Comparison of ENCODE assay signal across 9 cellular contexts in the genomic region with DNA sequence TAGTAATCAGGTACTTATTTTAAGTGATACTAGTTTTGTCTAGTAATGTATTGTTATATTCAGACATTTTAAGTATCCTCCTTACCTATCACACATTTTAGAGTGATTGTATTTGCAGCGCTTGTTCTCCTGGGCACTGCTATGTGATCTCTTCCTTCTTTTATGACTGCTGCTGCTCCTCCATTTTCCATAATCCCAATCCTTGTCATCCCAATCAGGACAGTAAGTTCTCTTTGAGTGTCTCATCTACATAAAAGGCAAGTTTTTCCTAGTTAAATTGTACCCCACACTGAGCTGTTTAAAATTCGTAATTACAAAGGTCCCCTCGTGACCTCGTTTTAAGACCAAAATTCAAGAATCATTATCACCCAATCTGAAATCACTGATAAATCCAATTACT. TPM values are rescaled to one million over a fixed set of nuclear protein-coding genes. Genes with fewer than 3 reads are reported as not detected.
A peak's percentile ranks its signal among the peaks of the same experiment; 100 is the strongest.
DNase-seq lines count a peak whose midpoint lies in the region; ATAC-seq and TF ChIP-seq lines count a peak whose summit lies in the region.
"Had no signal": no experiment of that assay in that cellular context is flagged by ENCODE, and none has a peak within 500 bp of the region (broad histone marks: within the 10 kb centered on the region; RNA-seq: fewer than 3 reads in every experiment).

No MANE protein-coding gene starts in this region.

- H2BK15ac ChIP-seq in mesendoderm (replicated peaks; ENCODE audit: low read depth) = no peak overlapping the region

- DNase-seq in cardiac muscle cell (ENCODE audit: low read depth in 1 of 2, low spot score in 1 of 2) = no peak
- no peak for DNase-seq in Right ventricle myocardium inferior (ENCODE audit: missing footprints)
- DNase-seq in mesendoderm = no peak
- no peak for DNase-seq in upper lobe of left lung
- no peak for DNase-seq in GM03348 (ENCODE audit: low spot score)
- DNase-seq in stimulated activated CD4-positive, alpha-beta T cell treated with anti-CD3 and anti-CD28 coated beads, Interleukin-12 subunit alpha, Interleukin-12 subunit beta, amount 100 ng/mL, for 4 hours = no peak
- DNase-seq in NCI-H1092 (lab: John Stamatoyannopoulos, UW) = no peak
- DNase-seq: KG1 had no signal

- H3K27ac Mint-ChIP-seq in brain = peak overlapping the region; percentile 99 to 100 (median 100)

- no CpG with 5 or more reads among the region's 4 CpGs for WGBS in mesendoderm (ENCODE audit: extremely low coverage, insufficient coverage, low lambda C conversion rate)
- WGBS in upper lobe of left lung, 2 donors = 3 to 8% methylated on average over 4 of the region's 4 CpGs

- H3K27me3 Mint-ChIP-seq in brain = peaks cover 17% of the 10 kb centered on the region

- no peak overlapping the region for H3K4ac ChIP-seq in mesendoderm (ENCODE audit: low read depth, low read length)

- ATAC-seq in Right ventricle myocardium inferior (no peak), upper lobe of left lung (ENCODE audit: low FRiP score in 2 of 2) (no peak)

- no peak overlapping the region for H3K56ac ChIP-seq in mesendoderm (ENCODE audit: low read length)

- no peak overlapping the region for H4K8ac ChIP-seq in mesendoderm (ENCODE audit: low read depth, low read length)

- H3K79me1 ChIP-seq in mesendoderm (ENCODE audit: low read length) = peaks cover 3% of the 10 kb centered on the region

- no peak overlapping the region for H3K23ac ChIP-seq in mesendoderm (ENCODE audit: low read length)

- no peak overlapping the region for H2BK120ac ChIP-seq in mesendoderm (ENCODE audit: low read depth, low read length)

- no peak overlapping the region for H2BK5ac ChIP-seq in mesendoderm (ENCODE audit: low read length)

- H3K27ac ChIP-seq in cardiac muscle cell (no peak overlapping the region), mesendoderm (ENCODE audit: low read depth, low read length) (no peak overlapping the region), upper lobe of left lung (peak overlapping the region; percentile 99 to 100 (median 100))

- peak overlapping the region; percentile 91 to 98 (median 94) for H3K4me3 Mint-ChIP-seq in brain

- TF ChIP-seq EP300 in upper lobe of left lung (IDR thresholded peaks at IDR 0.05) = no peak

- peak overlapping the region; percentile 32 for H3K4me2 ChIP-seq in mesendoderm (ENCODE audit: low read length)

- no peak for TF ChIP-seq POLR2A in upper lobe of left lung (IDR thresholded peaks at IDR 0.05)

- TF ChIP-seq CTCF in cardiac muscle cell (IDR thresholded peaks at IDR 0.05; ENCODE audit: low read depth, low read length) = no peak
- no peak for TF ChIP-seq CTCF in brain (conservative IDR thresholded peaks at IDR 0.05)
- TF ChIP-seq CTCF in upper lobe of left lung (IDR thresholded peaks at IDR 0.05) = no peak

- peaks cover 70% of the 10 kb centered on the region for H3K36me3 Mint-ChIP-seq in brain

- no peaks in the 10 kb centered on the region for H3K27me3 ChIP-seq in cardiac muscle cell
- H3K27me3 ChIP-seq in mesendoderm (ENCODE audit: insufficient read depth, low read length, poor library complexity) = no peaks in the 10 kb centered on the region
- no peaks in the 10 kb centered on the region for H3K27me3 ChIP-seq in upper lobe of left lung

- H3K79me2 ChIP-seq in mesendoderm (ENCODE audit: control insufficient read depth, insufficient read depth, low read length) = peaks cover 33% of the 10 kb centered on the region

- peaks cover 45% of the 10 kb centered on the region for H3K36me3 ChIP-seq in cardiac muscle cell
- no peaks in the 10 kb centered on the region for H3K36me3 ChIP-seq in mesendoderm (ENCODE audit: control insufficient read depth, insufficient read depth, low read length)
- peaks cover 27 to 50% (median 33%) of the 10 kb centered on the region in 4 donors for H3K36me3 ChIP-seq in upper lobe of left lung

- H3K4me1 ChIP-seq in cardiac muscle cell (ENCODE audit: low read depth) (peaks cover 31% of the 10 kb centered on the region), mesendoderm (ENCODE audit: control insufficient read depth, low read depth, low read length) (peaks cover 2% of the 10 kb centered on the region), upper lobe of left lung (peaks cover 46 to 59% (median 52%) of the 10 kb centered on the region in 4 donors)

- peaks cover 63% of the 10 kb centered on the region for H3K4me1 Mint-ChIP-seq in brain

- H3K9me3 ChIP-seq in cardiac muscle cell (ENCODE audit: low read depth) (no peaks in the 10 kb centered on the region), upper lobe of left lung (no peaks in the 10 kb centered on the region)

- peak overlapping the region; percentile 46 for H3K9ac ChIP-seq in mesendoderm (ENCODE audit: low read length)

- intact Hi-C loops in Right ventricle myocardium inferior (cut with DNase I) = loop anchor here (5.0 kb wide), 2 partner anchors 49 to 149 kb away; partner anchors contain the start of gene BZW1

- no peak overlapping the region for H2AK5ac ChIP-seq in mesendoderm (ENCODE audit: low read length)

- no peak overlapping the region for H3K18ac ChIP-seq in mesendoderm (ENCODE audit: low read length)

- no peak overlapping the region for H4K5ac ChIP-seq in mesendoderm (ENCODE audit: low read length)

- H3K4me3 ChIP-seq in cardiac muscle cell (peak overlapping the region; percentile 65), mesendoderm (ENCODE audit: low read length) (no peak overlapping the region), upper lobe of left lung (peak overlapping the region; percentile 50 to 80 (median 72))

- peaks cover 0 to 3% (median 0%) of the 10 kb centered on the region in 5 experiments for H3K9me3 Mint-ChIP-seq in brain

RNA-seq across cellular contexts. Expression of gene CLK1, which starts 2.8 kb away (rescaled TPM):
- 76.3 and 108 TPM in 2 replicates for total RNA-seq in cardiac muscle cell
- polyA plus RNA-seq in cardiac muscle cell = 65.2 and 87.1 TPM in 2 replicates
- 46.3 TPM for total RNA-seq in Right ventricle myocardium inferior
- 27.9 TPM for polyA plus RNA-seq in brain (ENCODE audit: insufficient read depth, low read depth, low replicate concordance)
- polyA plus RNA-seq in mesendoderm (2013, experiment 1 of 2) = 33.3 TPM
- polyA plus RNA-seq in mesendoderm (2013, experiment 2 of 2) = 34.0 TPM
- 100 to 1,000 TPM in 2 of 6 donors, 10 to 100 TPM in 4; 89.2 to 383 (median 95.9) TPM for total RNA-seq in upper lobe of left lung

RNA-seq across cellular contexts. Expression of gene PPIL3, which starts 27.3 kb away (rescaled TPM):
- total RNA-seq in cardiac muscle cell = 64.8 and 82.6 TPM in 2 replicates
- 68.8 and 77.5 TPM in 2 replicates for polyA plus RNA-seq in cardiac muscle cell
- 21.1 TPM for total RNA-seq in Right ventricle myocardium inferior
- polyA plus RNA-seq in brain (ENCODE audit: insufficient read depth, low read depth, low replicate concordance) = 17.1 TPM
- polyA plus RNA-seq in mesendoderm (2013, experiment 1 of 2) = 36.8 TPM
- 37.2 TPM for polyA plus RNA-seq in mesendoderm (2013, experiment 2 of 2)
- 10 to 100 TPM; 15.7 to 28.8 (median 19.5) TPM for total RNA-seq in upper lobe of left lung

RNA-seq across cellular contexts. Expression of gene NIF3L1, which starts 27.6 kb away (rescaled TPM):
- total RNA-seq in cardiac muscle cell (26.9 and 29.2 TPM in 2 replicates), Right ventricle myocardium inferior (17.1 TPM), upper lobe of left lung (10 to 100 TPM; 14.7 to 22.2 (median 19.4) TPM)
- polyA plus RNA-seq in cardiac muscle cell (37.6 and 43.0 TPM in 2 replicates), brain (ENCODE audit: insufficient read depth, low read depth, low replicate concordance) (26.6 TPM)
- 56.4 TPM for polyA plus RNA-seq in mesendoderm (2013, experiment 1 of 2)
- polyA plus RNA-seq in mesendoderm (2013, experiment 2 of 2) = 57.4 TPM

RNA-seq across cellular contexts. Expression of gene BZW1, which starts 49.9 kb away (rescaled TPM):
- total RNA-seq in cardiac muscle cell = 92.9 and 159 TPM in 2 replicates
- 133 and 159 TPM in 2 replicates for polyA plus RNA-seq in cardiac muscle cell
- 80.4 TPM for total RNA-seq in Right ventricle myocardium inferior
- polyA plus RNA-seq in brain (ENCODE audit: insufficient read depth, low read depth, low replicate concordance) = 65.1 TPM
- 242 TPM for polyA plus RNA-seq in mesendoderm (2013, experiment 1 of 2)
- 238 TPM for polyA plus RNA-seq in mesendoderm (2013, experiment 2 of 2)
- total RNA-seq in upper lobe of left lung = 100 to 1,000 TPM in 4 of 6 donors, 10 to 100 TPM in 2; 80.7 to 327 (median 160) TPM

Comparison
In these comparisons a context has a peak if more than half of its experiments do, and no peak if none do; other contexts are left out.
1. H3K27ac ChIP-seq: peak in upper lobe of left lung (4 of 4); none in cardiac muscle cell (single experiment) and mesendoderm (single experiment).